ENCODE assay signal across 8 cellular contexts in the genomic region with DNA sequence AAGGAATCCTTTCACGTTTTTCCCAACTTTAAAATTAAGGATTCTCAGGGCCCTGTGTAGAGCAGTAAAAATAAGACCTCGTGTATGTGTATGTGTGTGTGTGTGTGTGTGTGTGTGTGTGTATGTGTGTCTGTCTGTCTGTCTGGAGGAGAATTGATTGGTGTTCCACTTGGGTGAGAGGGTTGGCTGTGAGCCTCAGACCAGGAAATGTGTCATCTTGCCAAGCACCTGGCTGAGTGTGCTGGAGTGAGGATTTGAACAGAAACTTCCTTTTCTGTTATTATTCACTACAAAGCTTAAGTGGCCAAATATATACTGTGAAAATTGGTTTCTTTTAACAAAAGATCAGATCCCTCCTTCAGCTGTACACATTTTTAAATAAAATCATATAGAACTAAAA.
DNase-seq lines count a peak whose midpoint lies in the region; ATAC-seq and TF ChIP-seq lines count a peak whose summit lies in the region.
"Not testable (repeated sequence)": the region's sequence is repeated elsewhere in the genome, so short reads cannot be mapped to it uniquely, and the experiment has no call there.

No MANE protein-coding gene starts in this region.

- H3K36me3 ChIP-seq in RWPE2 (ENCODE audit: low read depth), result not testable (repeated sequence)

- not testable (repeated sequence) for H3K9me3 Mint-ChIP-seq in stimulated activated effector memory CD8-positive, alpha-beta T cell treated with anti-CD3 and anti-CD28 coated beads, Interleukin-12 subunit alpha, Interleukin-12 subunit beta, amount 100 ng/mL, for 72 hours

- not testable (repeated sequence) for H3K4me1 ChIP-seq in RWPE2 (ENCODE audit: insufficient read depth, poor library complexity, severe bottlenecking)

- H3K36me3 Mint-ChIP-seq in stimulated activated effector memory CD8-positive, alpha-beta T cell treated with anti-CD3 and anti-CD28 coated beads, Interleukin-12 subunit alpha, Interleukin-12 subunit beta, amount 100 ng/mL, for 72 hours, result peaks cover 21% of the 10 kb centered on the region

- DNase-seq in GDM1 (lab: John Stamatoyannopoulos, UW) (peak; percentile 31), M059J (ENCODE audit: low read depth) (peak; percentile 72), astrocyte of the cerebellum (ENCODE audit: low read depth) (peak; percentile 48), epithelial cell of esophagus (ENCODE audit: low read depth) (peak; percentile 75)
- not testable (repeated sequence) for DNase-seq in RWPE2 (ENCODE audit: low spot score); left lobe of liver (ENCODE audit: low spot score); stimulated activated effector memory CD8-positive, alpha-beta T cell treated with anti-CD3 and anti-CD28 coated beads, Interleukin-12 subunit alpha, Interleukin-12 subunit beta, amount 100 ng/mL, for 72 hours (ENCODE audit: low spot score in 2 of 2)

- not testable (repeated sequence) for H3K4me3 Mint-ChIP-seq in stimulated activated effector memory CD8-positive, alpha-beta T cell treated with anti-CD3 and anti-CD28 coated beads, Interleukin-12 subunit alpha, Interleukin-12 subunit beta, amount 100 ng/mL, for 72 hours

- peak; percentile 45 for ATAC-seq in HG02623 (IDR thresholded peaks at IDR 0.05; ENCODE audit: unreplicated experiment)
- peak; percentile 61 for ATAC-seq in RWPE2 (ENCODE audit: low read depth)
- peak; percentile 44 for ATAC-seq in left lobe of liver
- peak; percentile 16 for ATAC-seq in stimulated activated effector memory CD8-positive, alpha-beta T cell treated with anti-CD3 and anti-CD28 coated beads, Interleukin-12 subunit alpha, Interleukin-12 subunit beta, amount 100 ng/mL, for 72 hours

- peak overlapping the region; percentile 23 for H3K27ac ChIP-seq in RWPE2 (ENCODE audit: poor library complexity, severe bottlenecking)

- H3K27me3 ChIP-seq in RWPE2 (ENCODE audit: insufficient read depth, poor library complexity, severe bottlenecking), result not testable (repeated sequence)

- in situ Hi-C loops in astrocyte of the cerebellum (cut with HindIII; ENCODE audit: low sequenced_read_pairs), result not testable (repeated sequence)

- not testable (repeated sequence) for H3K9me3 ChIP-seq in RWPE2 (ENCODE audit: severe bottlenecking)

- H3K27ac Mint-ChIP-seq in stimulated activated effector memory CD8-positive, alpha-beta T cell treated with anti-CD3 and anti-CD28 coated beads, Interleukin-12 subunit alpha, Interleukin-12 subunit beta, amount 100 ng/mL, for 72 hours, result not testable (repeated sequence)

- H3K4me1 Mint-ChIP-seq in stimulated activated effector memory CD8-positive, alpha-beta T cell treated with anti-CD3 and anti-CD28 coated beads, Interleukin-12 subunit alpha, Interleukin-12 subunit beta, amount 100 ng/mL, for 72 hours, result not testable (repeated sequence)

- TF ChIP-seq CTCF in RWPE2 (IDR thresholded peaks at IDR 0.05; ENCODE audit: poor library complexity, severe bottlenecking); astrocyte of the cerebellum (IDR thresholded peaks at IDR 0.05; ENCODE audit: low read depth, low read length, missing control alignments); epithelial cell of esophagus (IDR thresholded peaks at IDR 0.05; ENCODE audit: insufficient read depth, low read depth, low read length, missing control alignments): not testable (repeated sequence)

- not testable (repeated sequence) for H3K4me3 ChIP-seq in RWPE2 (ENCODE audit: severe bottlenecking); astrocyte of the cerebellum (ENCODE audit: low read depth, low read length); epithelial cell of esophagus (ENCODE audit: low read length)
